8 cellular contexts compared by ENCODE assay signal in genomic region chr5:62403411-62404250, GRCh38. TPM values are rescaled to one million over a fixed set of nuclear protein-coding genes. Genes with fewer than 3 reads are reported as not detected.
DNase-seq lines count a peak whose midpoint lies in the region; ATAC-seq and TF ChIP-seq lines count a peak whose summit lies in the region.

Gene DIMT1, minus strand, starts transcription at chr5:62403905. Its CDS starts 133 bp downstream, at chr5:62403772.

- intact Hi-C loops in activated CD4-positive, alpha-beta T cell treated with anti-CD3 and anti-CD28 coated beads for 36 hours (cut with DNase I, micrococcal nuclease), result loop anchor here (1.0 to 10.0 kb wide), 8 partner anchors 8 to 1069 kb away; partner anchors contain the start of genes IPO11 (in 2 of the 2), KIF2A (in 1 of the 2) and ZSWIM6 (in 1 of the 2)

- peak within 1 kb of the TSS; percentile 95 for H3K4me3 Mint-ChIP-seq in activated CD4-positive, alpha-beta T cell treated with anti-CD3 and anti-CD28 coated beads for 36 hours

- DNase-seq in Ammon's horn (ENCODE audit: low spot score) (peak; percentile 99), GM19238 (ENCODE audit: insufficient read length, low spot score) (peak; percentile 86), NCI-H524 (lab: John Stamatoyannopoulos, UW) (peak; percentile 96), choroid plexus epithelial cell (ENCODE audit: low read depth) (peak; percentile 99), kidney epithelial cell (ENCODE audit: low read depth) (peak; percentile 87)
- DNase-seq in activated CD4-positive, alpha-beta T cell treated with anti-CD3 and anti-CD28 coated beads for 36 hours, result peak; percentile 97
- DNase-seq in stimulated activated CD4-positive, alpha-beta T cell treated with anti-CD3 and anti-CD28 coated beads, Interleukin-15, amount 100 ng/mL, for 48 hours (ENCODE audit: low read depth in 2 of 2), result peak; percentile 90 to 93

- peak; percentile 96 for ATAC-seq in HG03442 (IDR thresholded peaks at IDR 0.05; ENCODE audit: unreplicated experiment)
- ATAC-seq in activated CD4-positive, alpha-beta T cell treated with anti-CD3 and anti-CD28 coated beads for 36 hours, result peak; percentile 99

- no peaks in the 10 kb centered on the region for H3K36me3 ChIP-seq in kidney epithelial cell (ENCODE audit: control insufficient read depth, insufficient read depth, low read length)

- no peak for TF ChIP-seq CTCF in choroid plexus epithelial cell (conservative IDR thresholded peaks at IDR 0.05; ENCODE audit: low read depth, low read length)
- TF ChIP-seq CTCF in kidney epithelial cell (IDR thresholded peaks at IDR 0.05; ENCODE audit: insufficient read depth, low read length, poor library complexity, severe bottlenecking), result no peak

- H3K27me3 Mint-ChIP-seq in activated CD4-positive, alpha-beta T cell treated with anti-CD3 and anti-CD28 coated beads for 36 hours, result no peaks in the 10 kb centered on the region

- peak within 1 kb of the TSS; percentile 97 for H3K27ac Mint-ChIP-seq in activated CD4-positive, alpha-beta T cell treated with anti-CD3 and anti-CD28 coated beads for 36 hours

- H3K4me3 ChIP-seq in choroid plexus epithelial cell (ENCODE audit: low read depth, low read length), result peak within 1 kb of the TSS; percentile 97
- H3K4me3 ChIP-seq in kidney epithelial cell (ENCODE audit: low read depth, low read length), result peak within 1 kb of the TSS; percentile 90

- H3K4me1 Mint-ChIP-seq in activated CD4-positive, alpha-beta T cell treated with anti-CD3 and anti-CD28 coated beads for 36 hours, result peaks cover 29% of the 10 kb centered on the region

- POLR2A ChIA-PET in activated CD4-positive, alpha-beta T cell treated with anti-CD3 and anti-CD28 coated beads for 36 hours (lab: Charles Lee), result interaction anchor here (0.6 to 2.5 kb wide), 14 partner anchors 8 to 147 kb away, joined by 3 to 52 read pairs (median 4); partner anchors contain the start of genes IPO11 and KIF2A

- peaks cover 27% of the 10 kb centered on the region for H3K36me3 Mint-ChIP-seq in activated CD4-positive, alpha-beta T cell treated with anti-CD3 and anti-CD28 coated beads for 36 hours (ENCODE audit: low read depth)

- H3K9me3 Mint-ChIP-seq in activated CD4-positive, alpha-beta T cell treated with anti-CD3 and anti-CD28 coated beads for 36 hours (ENCODE audit: low read depth), result no peaks in the 10 kb centered on the region

- CTCF ChIA-PET in activated CD4-positive, alpha-beta T cell treated with anti-CD3 and anti-CD28 coated beads for 36 hours (lab: Charles Lee), result interaction anchor here (0.6 to 2.5 kb wide), 13 partner anchors 9 to 831 kb away, joined by 3 to 21 read pairs (median 4); partner anchors contain the start of gene IPO11

- H3K27me3 ChIP-seq in kidney epithelial cell (ENCODE audit: control insufficient read depth, insufficient read depth, low read length), result no peaks in the 10 kb centered on the region

RNA-seq across cellular contexts. Expression of gene DIMT1, which starts in this region (rescaled TPM):
- 10 to 100 TPM; 38.9 to 52.2 TPM for total RNA-seq in activated CD4-positive, alpha-beta T cell treated with anti-CD3 and anti-CD28 coated beads for 36 hours
- 20.2 and 23.4 TPM in 2 replicates for total RNA-seq in kidney epithelial cell

Comparison
In these comparisons a context has a peak if more than half of its experiments do, and no peak if none do; other contexts are left out.
1. Peak in every context shown above with its lines: DNase-seq, ATAC-seq and H3K4me3 ChIP-seq.